8 cellular contexts compared by ENCODE assay signal in the genomic region with DNA sequence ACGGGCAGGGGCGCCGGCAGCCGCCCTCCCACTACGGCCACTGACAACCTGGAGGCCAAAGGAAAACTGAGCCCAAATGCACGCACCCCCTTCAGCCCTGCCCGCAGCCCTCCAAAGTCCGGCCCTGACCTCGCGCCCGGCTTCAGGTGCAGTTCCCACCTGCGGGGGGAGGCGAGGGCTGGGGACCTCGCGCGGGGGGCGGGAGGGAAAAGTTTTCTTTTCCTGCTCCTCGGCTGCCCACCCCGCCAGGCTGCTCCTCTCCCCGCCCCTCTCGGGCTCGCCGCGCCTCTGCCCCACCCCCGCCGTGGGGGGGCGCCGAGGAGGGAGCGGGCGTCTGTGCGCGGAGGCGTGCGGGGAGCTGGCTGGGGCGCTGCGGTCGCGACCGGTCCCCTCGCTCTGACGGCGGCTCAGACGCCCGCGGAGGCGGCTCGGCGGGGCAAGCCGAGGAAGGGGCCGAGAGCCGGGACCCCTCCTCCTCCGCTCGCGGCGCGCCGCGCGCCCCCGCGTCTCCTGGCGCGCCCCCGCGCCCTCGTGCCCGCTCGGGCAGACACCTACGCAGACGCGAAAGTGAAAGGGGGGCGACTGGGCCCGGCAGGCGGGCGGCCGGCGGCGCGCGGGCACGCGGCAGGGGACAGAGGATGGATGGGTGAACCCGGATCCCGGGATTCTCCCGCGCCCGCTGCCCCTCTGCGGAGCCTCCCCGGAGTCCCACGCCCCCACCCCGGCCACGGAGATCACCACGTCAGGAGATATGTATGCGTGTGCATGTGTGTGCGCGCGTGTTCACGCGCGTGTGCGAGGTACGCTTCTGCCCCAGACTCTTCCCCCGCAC. TPM values are rescaled to one million over a fixed set of nuclear protein-coding genes. Genes with fewer than 3 reads are reported as not detected.
A peak's percentile ranks its signal among the peaks of the same experiment; 100 is the strongest.
DNase-seq lines count a peak whose midpoint lies in the region; ATAC-seq and TF ChIP-seq lines count a peak whose summit lies in the region.

No MANE protein-coding gene starts in this region.

- peak overlapping the region; percentile 77 for H2AFZ ChIP-seq in hepatocyte

- H3K27me3 ChIP-seq in SJSA1 (replicated peaks) (peaks cover 81% of the 10 kb centered on the region), adrenal gland (no peaks in the 10 kb centered on the region), hepatocyte (peaks cover 62% of the 10 kb centered on the region)

- intact Hi-C loops in adrenal gland (cut with DNase I) = loop anchor here (10.0 kb wide), 2 partner anchors 150 to 160 kb away; no protein-coding TSS in a partner anchor

- H3K4me3 ChIP-seq in SJSA1 (peak overlapping the region; percentile 42), adrenal gland (peak overlapping the region in 3 of 4 donors; percentile 53 to 81 (median 77)), hepatocyte (peak overlapping the region; percentile 78)

- no peaks in the 10 kb centered on the region for H3K9me3 ChIP-seq in SJSA1 (replicated peaks)
- no peaks in the 10 kb centered on the region for H3K9me3 ChIP-seq in adrenal gland (replicated peaks in 1 of 3)
- H3K9me3 ChIP-seq in hepatocyte (ENCODE audit: low read depth) = no peaks in the 10 kb centered on the region

- H3K9me2 ChIP-seq in hepatocyte (replicated peaks; ENCODE audit: insufficient read depth) = no peaks in the 10 kb centered on the region

- 0 to 1% (median 0%) methylated on average over 6 to 102 of the region's 103 CpGs for WGBS in adrenal gland, 4 donors
- WGBS in hepatocyte (ENCODE audit: low lambda C conversion rate, missing lambda C conversion rate) = 1% methylated on average over 38 of the region's 103 CpGs

- H3K27ac ChIP-seq in SJSA1 (no peak overlapping the region), adrenal gland (peak overlapping the region in 3 of 5 donors; percentile 55 to 79 (median 62)), hepatocyte (no peak overlapping the region)

- peak; percentile 56 for DNase-seq in 8988T
- DNase-seq in SJSA1 (ENCODE audit: low read depth in 1 of 2, low spot score in 2 of 2) = no peak
- peak; percentile 45 to 76 (median 53) for DNase-seq in adrenal gland
- DNase-seq in hepatocyte (ENCODE audit: low spot score) = peak; percentile 68
- peak; percentile 78 for DNase-seq in retina
- DNase-seq in T1000 (lab: John Stamatoyannopoulos, UW) = no peak

- TF ChIP-seq POLR2A in adrenal gland (IDR thresholded peaks at IDR 0.05) = peak in 1 of 2 donors; percentile 36

- no peaks in the 10 kb centered on the region for H3K79me2 ChIP-seq in hepatocyte

- H3K4me2 ChIP-seq in hepatocyte = peak overlapping the region; percentile 94

- ATAC-seq in GM19035 (IDR thresholded peaks at IDR 0.05; ENCODE audit: unreplicated experiment) (peak; percentile 13), HG03439 (IDR thresholded peaks at IDR 0.05; ENCODE audit: unreplicated experiment) (no peak)

- TF ChIP-seq CTCF in adrenal gland (IDR thresholded peaks at IDR 0.05) (no peak), hepatocyte (IDR thresholded peaks at IDR 0.05; ENCODE audit: poor library complexity) (no peak)

- H3K4me1 ChIP-seq in SJSA1 (replicated peaks) (peaks cover 31% of the 10 kb centered on the region), adrenal gland (replicated peaks in 1 of 2) (peaks cover 6 to 24% of the 10 kb centered on the region in 2 donors), hepatocyte (ENCODE audit: insufficient read depth) (no peaks in the 10 kb centered on the region)

- H4K20me1 ChIP-seq in hepatocyte (ENCODE audit: insufficient read depth, poor library complexity, severe bottlenecking) = no peaks in the 10 kb centered on the region

- no peaks in the 10 kb centered on the region for H3K36me3 ChIP-seq in SJSA1
- H3K36me3 ChIP-seq in adrenal gland (replicated peaks in 1 of 2) = no peaks in the 10 kb centered on the region
- H3K36me3 ChIP-seq in hepatocyte (replicated peaks; ENCODE audit: insufficient read depth, low read depth) = no peaks in the 10 kb centered on the region

RNA-seq across cellular contexts. Expression of a gene that starts 3.1 kb away (rescaled TPM):
- 0.11 TPM in 1 of 2 replicates, not detected in the other for total RNA-seq in SJSA1 (2014; rRNA removed; shearing (Covaris generic))
- 10 to 100 TPM in 7 of 8 donors, 1 to 10 TPM in 1; 7.3 to 19.8 (median 14.4) TPM for total RNA-seq in adrenal gland
- polyA plus RNA-seq in adrenal gland = 1 to 10 TPM; 1.9 to 4.8 (median 2.6) TPM
- total RNA-seq in hepatocyte = 7.1 and 8.7 TPM in 2 replicates
- polyA plus RNA-seq in hepatocyte = 2.3 and 2.4 TPM in 2 replicates

Comparison
In these comparisons a context has a peak if more than half of its experiments do, and no peak if none do; other contexts are left out.
1. DNase-seq: peak in 8988T (single experiment), adrenal gland (7 of 7), hepatocyte (single experiment) and retina (single experiment); none in SJSA1 (0 of 2) and T1000 (single experiment).
2. H3K27ac ChIP-seq: peak in adrenal gland (3 of 5); none in SJSA1 (single experiment) and hepatocyte (single experiment).
3. Peak in every context shown above with its lines, with median percentiles within 50 percentile points of each other: H3K4me3 ChIP-seq.